1 cellular context compared by ENCODE assay signal in the genomic region with DNA sequence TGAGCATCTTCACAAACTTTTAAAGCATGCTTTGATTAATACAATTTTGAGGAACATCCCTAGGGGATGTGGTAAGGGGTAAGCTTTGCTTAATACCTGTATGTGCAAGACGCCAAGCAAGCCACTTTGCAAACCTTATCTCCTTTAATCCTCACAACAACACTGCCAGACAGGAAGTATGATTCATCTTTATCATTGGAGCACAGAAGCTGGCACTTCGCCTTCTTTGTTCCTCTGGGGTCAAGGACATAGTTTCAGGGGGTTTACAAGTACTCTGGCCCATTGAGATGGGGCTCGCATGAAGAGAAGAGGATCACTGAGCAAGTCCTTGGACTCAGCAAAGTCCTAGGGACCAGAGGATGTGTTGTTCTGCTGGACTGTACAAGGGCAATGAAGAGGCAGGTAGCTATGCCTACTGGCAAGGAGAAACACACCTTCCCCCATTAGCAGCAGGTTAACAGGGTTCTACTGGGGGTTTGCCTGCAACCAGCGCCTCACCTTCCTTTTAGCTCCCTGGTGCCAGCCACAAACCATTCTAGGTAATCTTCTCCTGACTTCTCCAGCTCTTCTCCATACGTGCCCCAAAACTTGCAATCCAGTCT.
TF ChIP-seq lines count a peak whose summit lies in the region.

No MANE protein-coding gene starts in this region.

TF ChIP-seq in K562, 482 proteins besides CTCF, POLR2A, EP300 and RAD21 (continued from another document):
- TF ChIP-seq, protein P1, sequence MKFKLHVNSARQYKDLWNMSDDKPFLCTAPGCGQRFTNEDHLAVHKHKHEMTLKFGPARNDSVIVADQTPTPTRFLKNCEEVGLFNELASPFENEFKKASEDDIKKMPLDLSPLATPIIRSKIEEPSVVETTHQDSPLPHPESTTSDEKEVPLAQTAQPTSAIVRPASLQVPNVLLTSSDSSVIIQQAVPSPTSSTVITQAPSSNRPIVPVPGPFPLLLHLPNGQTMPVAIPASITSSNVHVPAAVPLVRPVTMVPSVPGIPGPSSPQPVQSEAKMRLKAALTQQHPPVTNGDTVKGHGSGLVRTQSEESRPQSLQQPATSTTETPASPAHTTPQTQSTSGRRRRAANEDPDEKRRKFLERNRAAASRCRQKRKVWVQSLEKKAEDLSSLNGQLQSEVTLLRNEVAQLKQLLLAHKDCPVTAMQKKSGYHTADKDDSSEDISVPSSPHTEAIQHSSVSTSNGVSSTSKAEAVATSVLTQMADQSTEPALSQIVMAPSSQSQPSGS (CRISPR knock-in tag; IDR thresholded peaks at IDR 0.05): no peak
- TF ChIP-seq U2AF2 (optimal IDR thresholded peaks at IDR 0.05; ENCODE audit: low read depth, low read length) (no peak), ZMIZ1 (IDR thresholded peaks at IDR 0.05; ENCODE audit: low read depth in 2 of 2, low read length in 2 of 2) (peak in 1 of 2 experiments; percentile 88; a peak in 2 of 4 replicates), NCOA6 (IDR thresholded peaks at IDR 0.05) (no peak; the same call in 1 of the 2 replicates), PYGO2 (tag; IDR thresholded peaks at IDR 0.05) (0 out of 2 replicates have a peak, but pooled peaks have one; percentile 31), RFX5 (IDR thresholded peaks at IDR 0.05; ENCODE audit: low read depth, low read length) (no peak), SMARCE1 (IDR thresholded peaks at IDR 0.05) (peak; percentile 100)
- TF ChIP-seq, protein P2, sequence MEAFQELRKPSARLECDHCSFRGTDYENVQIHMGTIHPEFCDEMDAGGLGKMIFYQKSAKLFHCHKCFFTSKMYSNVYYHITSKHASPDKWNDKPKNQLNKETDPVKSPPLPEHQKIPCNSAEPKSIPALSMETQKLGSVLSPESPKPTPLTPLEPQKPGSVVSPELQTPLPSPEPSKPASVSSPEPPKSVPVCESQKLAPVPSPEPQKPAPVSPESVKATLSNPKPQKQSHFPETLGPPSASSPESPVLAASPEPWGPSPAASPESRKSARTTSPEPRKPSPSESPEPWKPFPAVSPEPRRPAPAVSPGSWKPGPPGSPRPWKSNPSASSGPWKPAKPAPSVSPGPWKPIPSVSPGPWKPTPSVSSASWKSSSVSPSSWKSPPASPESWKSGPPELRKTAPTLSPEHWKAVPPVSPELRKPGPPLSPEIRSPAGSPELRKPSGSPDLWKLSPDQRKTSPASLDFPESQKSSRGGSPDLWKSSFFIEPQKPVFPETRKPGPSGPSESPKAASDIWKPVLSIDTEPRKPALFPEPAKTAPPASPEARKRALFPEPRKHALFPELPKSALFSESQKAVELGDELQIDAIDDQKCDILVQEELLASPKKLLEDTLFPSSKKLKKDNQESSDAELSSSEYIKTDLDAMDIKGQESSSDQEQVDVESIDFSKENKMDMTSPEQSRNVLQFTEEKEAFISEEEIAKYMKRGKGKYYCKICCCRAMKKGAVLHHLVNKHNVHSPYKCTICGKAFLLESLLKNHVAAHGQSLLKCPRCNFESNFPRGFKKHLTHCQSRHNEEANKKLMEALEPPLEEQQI (IDR thresholded peaks at IDR 0.05): peak; percentile 74; the same call in 1 of the 2 replicates
- TF ChIP-seq, protein P3, sequence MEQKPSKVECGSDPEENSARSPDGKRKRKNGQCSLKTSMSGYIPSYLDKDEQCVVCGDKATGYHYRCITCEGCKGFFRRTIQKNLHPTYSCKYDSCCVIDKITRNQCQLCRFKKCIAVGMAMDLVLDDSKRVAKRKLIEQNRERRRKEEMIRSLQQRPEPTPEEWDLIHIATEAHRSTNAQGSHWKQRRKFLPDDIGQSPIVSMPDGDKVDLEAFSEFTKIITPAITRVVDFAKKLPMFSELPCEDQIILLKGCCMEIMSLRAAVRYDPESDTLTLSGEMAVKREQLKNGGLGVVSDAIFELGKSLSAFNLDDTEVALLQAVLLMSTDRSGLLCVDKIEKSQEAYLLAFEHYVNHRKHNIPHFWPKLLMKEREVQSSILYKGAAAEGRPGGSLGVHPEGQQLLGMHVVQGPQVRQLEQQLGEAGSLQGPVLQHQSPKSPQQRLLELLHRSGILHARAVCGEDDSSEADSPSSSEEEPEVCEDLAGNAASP (IDR thresholded peaks at IDR 0.05): no peak
